14 cellular contexts compared by ENCODE assay signal in the genomic region with DNA sequence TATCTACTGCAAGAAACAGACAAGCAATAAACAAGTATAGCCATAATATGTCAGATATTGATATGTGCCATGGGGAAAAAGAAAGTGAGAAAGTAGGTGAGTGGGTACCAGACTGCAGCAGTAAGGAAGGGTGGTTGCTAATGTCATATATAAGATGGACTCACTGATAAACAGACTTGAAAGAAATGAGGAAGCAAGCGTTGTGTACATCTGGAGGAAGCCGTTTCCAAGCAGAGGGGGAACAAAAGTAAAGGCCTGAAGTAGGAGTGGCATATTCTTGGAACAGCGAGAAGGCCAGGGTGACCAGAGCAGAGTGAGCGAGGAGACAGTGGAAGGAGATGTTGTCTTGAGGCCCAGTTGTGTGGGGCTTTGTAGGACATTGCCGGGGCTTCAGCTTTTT.
A peak's percentile ranks its signal among the peaks of the same experiment; 100 is the strongest.
DNase-seq lines count a peak whose midpoint lies in the region; ATAC-seq and TF ChIP-seq lines count a peak whose summit lies in the region.
"Had no signal": no experiment of that assay in that cellular context is flagged by ENCODE, and none has a peak within 500 bp of the region (broad histone marks: within the 10 kb centered on the region; RNA-seq: fewer than 3 reads in every experiment).

No MANE protein-coding gene starts in this region.

- H3K36me3 ChIP-seq in spleen = no peaks in the 10 kb centered on the region
- H3K36me3 ChIP-seq: gastrocnemius medialis had no signal

- peak overlapping the region; percentile 7 for H3K4me3 Mint-ChIP-seq in activated T-helper 17 cell treated with anti-CD3 and anti-CD28 coated beads, Interleukin-2, amount 50 U/mL, for 72 hours
- no peak overlapping the region for H3K4me3 Mint-ChIP-seq in WTC11

- H3K27me3 Mint-ChIP-seq in activated T-helper 17 cell treated with anti-CD3 and anti-CD28 coated beads, Interleukin-2, amount 50 U/mL, for 72 hours = no peaks in the 10 kb centered on the region
- H3K27me3 Mint-ChIP-seq in WTC11 (ENCODE audit: low read depth) = peaks cover 23% of the 10 kb centered on the region

- CTCF ChIA-PET in WTC11 (lab: Charles Lee) = no interaction called here

- POLR2A ChIA-PET in WTC11 (lab: Charles Lee) = no interaction called here

- no peak for ATAC-seq in activated T-helper 17 cell treated with anti-CD3 and anti-CD28 coated beads, Interleukin-2, amount 50 U/mL, for 72 hours (replicated peaks)
- ATAC-seq in omental fat pad (ENCODE audit: low FRiP score) (no peak), WTC11 (no peak)
- ATAC-seq: gastrocnemius medialis had no signal

- no peak for TF ChIP-seq POLR2A in spleen (IDR thresholded peaks at IDR 0.05)

- H3K4me3 ChIP-seq in spleen = peak overlapping the region in 1 of 8 donors; percentile 21
- H3K4me3 ChIP-seq: gastrocnemius medialis, smooth muscle cell had no signal

- no peak for TF ChIP-seq CTCF in spleen (IDR thresholded peaks at IDR 0.05 in 8 of 11, conservative IDR thresholded peaks at IDR 0.05 in 3 of 11)
- no peak for TF ChIP-seq CTCF in omental fat pad (IDR thresholded peaks at IDR 0.05)
- TF ChIP-seq CTCF in WTC11 (IDR thresholded peaks at IDR 0.05) = no peak

- H3K36me3 Mint-ChIP-seq in activated T-helper 17 cell treated with anti-CD3 and anti-CD28 coated beads, Interleukin-2, amount 50 U/mL, for 72 hours (ENCODE audit: low read depth) = no peaks in the 10 kb centered on the region
- H3K36me3 Mint-ChIP-seq in WTC11 = no peaks in the 10 kb centered on the region

- H3K27ac Mint-ChIP-seq in activated T-helper 17 cell treated with anti-CD3 and anti-CD28 coated beads, Interleukin-2, amount 50 U/mL, for 72 hours = no peak overlapping the region
- no peak overlapping the region for H3K27ac Mint-ChIP-seq in WTC11

- no peaks in the 10 kb centered on the region for H3K9me3 ChIP-seq in spleen
- H3K9me3 ChIP-seq: gastrocnemius medialis had no signal

- WGBS in spleen, 5 donors = 36 to 59% (median 49%) methylated on average over 5 of the region's 5 CpGs

- intact Hi-C loops in spleen (cut with DNase I; ENCODE audit: low total_unique reads) = no loop called here

- peaks cover 22 to 74% (median 48%) of the 10 kb centered on the region in 6 donors for H3K4me1 ChIP-seq in spleen
- H3K4me1 ChIP-seq: gastrocnemius medialis had no signal

- peak overlapping the region in 7 of 8 donors; percentile 70 to 95 (median 88) for H3K27ac ChIP-seq in spleen
- H3K27ac ChIP-seq: 22Rv1, gastrocnemius medialis had no signal

- peak; percentile 79 for DNase-seq in SIG-M5 treated with dmso at 0.1 percent for 504 hours (lab: John Stamatoyannopoulos, UW; ENCODE audit: unreplicated experiment)
- DNase-seq in SIG-M5 (lab: John Stamatoyannopoulos, UW) = no peak
- DNase-seq in NOMO-1 treated with DMSO at 0.1 percent for 48 hours (lab: John Stamatoyannopoulos, UW; ENCODE audit: unreplicated experiment) = peak; percentile 87
- no peak for DNase-seq in spleen
- no peak for DNase-seq in omental fat pad (ENCODE audit: low spot score)
- no peak for DNase-seq in NCI-H2081 (lab: John Stamatoyannopoulos, UW)
- no peak for DNase-seq in WTC11 (ENCODE audit: low spot score)
- DNase-seq: gastrocnemius medialis, Karpas-422, NCI-H1694 treated with DMSO at 0.1 percent for 48 hours, NCI-H524 treated with DMSO at 0.1 percent for 48 hours had no signal

- H3K9me3 Mint-ChIP-seq in activated T-helper 17 cell treated with anti-CD3 and anti-CD28 coated beads, Interleukin-2, amount 50 U/mL, for 72 hours = peaks cover 4% of the 10 kb centered on the region
- peaks cover 5% of the 10 kb centered on the region; the same call in 1 of the 2 replicates for H3K9me3 Mint-ChIP-seq in WTC11

- no peaks in the 10 kb centered on the region for H3K27me3 ChIP-seq in spleen (replicated peaks in 1 of 7)
- H3K27me3 ChIP-seq: gastrocnemius medialis had no signal

- peaks cover 18% of the 10 kb centered on the region for H3K4me1 Mint-ChIP-seq in activated T-helper 17 cell treated with anti-CD3 and anti-CD28 coated beads, Interleukin-2, amount 50 U/mL, for 72 hours
- H3K4me1 Mint-ChIP-seq in WTC11 = peaks cover 47% of the 10 kb centered on the region

TF ChIP-seq in WTC11, 78 proteins besides CTCF, POLR2A, EP300 and RAD21:
- TF ChIP-seq NFYB (CRISPR knock-in tag; conservative IDR thresholded peaks at IDR 0.05; ENCODE audit: low read depth) (no peak), ZNF416 (CRISPR knock-in tag; IDR thresholded peaks at IDR 0.05) (no peak), ATF1 (CRISPR knock-in tag; IDR thresholded peaks at IDR 0.05) (no peak), ARID4B (CRISPR knock-in tag; IDR thresholded peaks at IDR 0.05; ENCODE audit: borderline replicate concordance) (no peak), EMX1 (CRISPR knock-in tag; IDR thresholded peaks at IDR 0.05) (no peak), KAT7 (CRISPR knock-in tag; IDR thresholded peaks at IDR 0.05; ENCODE audit: borderline replicate concordance) (no peak), TCF7 (CRISPR knock-in tag; IDR thresholded peaks at IDR 0.05; ENCODE audit: low read depth) (no peak)
- TF ChIP-seq, protein P1, sequence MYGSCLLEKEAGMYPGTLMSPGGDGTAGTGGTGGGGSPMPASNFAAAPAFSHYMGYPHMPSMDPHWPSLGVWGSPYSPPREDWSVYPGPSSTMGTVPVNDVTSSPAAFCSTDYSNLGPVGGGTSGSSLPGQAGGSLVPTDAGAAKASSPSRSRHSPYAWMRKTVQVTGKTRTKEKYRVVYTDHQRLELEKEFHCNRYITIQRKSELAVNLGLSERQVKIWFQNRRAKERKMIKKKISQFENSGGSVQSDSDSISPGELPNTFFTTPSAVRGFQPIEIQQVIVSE (CRISPR knock-in tag; IDR thresholded peaks at IDR 0.05; ENCODE audit: borderline replicate concordance) = no peak
- TF ChIP-seq, protein P2, sequence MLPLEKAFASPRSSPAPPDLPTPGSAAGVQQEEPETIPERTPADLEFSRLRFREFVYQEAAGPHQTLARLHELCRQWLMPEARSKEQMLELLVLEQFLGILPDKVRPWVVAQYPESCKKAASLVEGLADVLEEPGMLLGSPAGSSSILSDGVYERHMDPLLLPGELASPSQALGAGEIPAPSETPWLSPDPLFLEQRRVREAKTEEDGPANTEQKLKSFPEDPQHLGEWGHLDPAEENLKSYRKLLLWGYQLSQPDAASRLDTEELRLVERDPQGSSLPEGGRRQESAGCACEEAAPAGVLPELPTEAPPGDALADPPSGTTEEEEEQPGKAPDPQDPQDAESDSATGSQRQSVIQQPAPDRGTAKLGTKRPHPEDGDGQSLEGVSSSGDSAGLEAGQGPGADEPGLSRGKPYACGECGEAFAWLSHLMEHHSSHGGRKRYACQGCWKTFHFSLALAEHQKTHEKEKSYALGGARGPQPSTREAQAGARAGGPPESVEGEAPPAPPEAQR (CRISPR knock-in tag; IDR thresholded peaks at IDR 0.05) = no peak

Comparison
In these comparisons a context has a peak if more than half of its experiments do, and no peak if none do; other contexts are left out.
1. DNase-seq: peak in SIG-M5 treated with dmso at 0.1 percent for 504 hours (single experiment) and NOMO-1 treated with DMSO at 0.1 percent for 48 hours (single experiment); none in SIG-M5 (single experiment), spleen (single experiment), omental fat pad (single experiment), NCI-H2081 (0 of 2) and WTC11 (single experiment).